Comparison of ENCODE assay signal across 15 cellular contexts in the genomic region with DNA sequence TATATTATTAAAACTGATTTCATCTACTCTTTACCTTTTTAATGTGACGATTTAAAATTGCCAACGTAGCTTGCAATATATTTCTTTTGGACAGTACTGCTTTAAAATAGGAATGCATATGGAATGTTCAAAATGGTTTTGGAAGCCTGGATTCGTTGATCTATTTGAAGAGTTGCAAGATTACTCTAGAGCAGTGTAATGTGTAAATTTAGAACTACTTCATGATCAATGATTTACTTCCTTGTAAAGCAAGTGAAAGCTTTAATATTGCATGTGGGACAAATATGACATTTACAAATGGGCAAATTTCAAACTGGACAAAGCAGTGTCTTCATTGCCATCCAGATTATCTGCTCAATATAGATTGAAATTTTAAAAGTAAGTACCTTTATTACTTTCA.
"Had no signal": no experiment of that assay in that cellular context is flagged by ENCODE, and none has a peak within 500 bp of the region (broad histone marks: within the 10 kb centered on the region; RNA-seq: fewer than 3 reads in every experiment).

No MANE protein-coding gene starts in this region.

- H3K36me3 ChIP-seq: ovary, sigmoid colon had no signal

- H3K27ac ChIP-seq: ovary, sigmoid colon, testis had no signal

- ATAC-seq: esophagus mucosa; left colon; stimulated activated naive CD8-positive, alpha-beta T cell treated with anti-CD3 and anti-CD28 coated beads, Interleukin-15, amount 100 ng/mL, for 72 hours; WTC11 had no signal

- H3K9me3 ChIP-seq: ovary, sigmoid colon, testis had no signal

- H3K36me3 Mint-ChIP-seq: WTC11 had no signal

- H3K27me3 Mint-ChIP-seq: activated CD4-positive, alpha-beta T cell treated with anti-CD3 and anti-CD28 coated beads, Interleukin-2, amount 10 ng/mL, durations not matched to agents 7 days and 5 days; activated naive CD8-positive, alpha-beta T cell treated with anti-CD3 and anti-CD28 coated beads for 36 hours; stimulated activated naive CD8-positive, alpha-beta T cell treated with anti-CD3 and anti-CD28 coated beads, Interleukin-15, amount 100 ng/mL, for 72 hours had no signal

- H3K4me1 ChIP-seq: sigmoid colon, testis had no signal

- H3K27me3 ChIP-seq: sigmoid colon, testis had no signal

- DNase-seq: activated CD4-positive, alpha-beta T cell treated with anti-CD3 and anti-CD28 coated beads, Interleukin-2, amount 10 ng/mL, durations not matched to agents 7 days and 5 days; activated CD8-positive, alpha-beta memory T cell treated with anti-CD3 and anti-CD28 coated beads for 24 hours; activated effector memory CD4-positive, alpha-beta T cell treated with anti-CD3 and anti-CD28 coated beads, Interleukin-2, amount 50 U/mL, for 16 hours; activated naive CD8-positive, alpha-beta T cell treated with anti-CD3 and anti-CD28 coated beads for 36 hours; anterior cingulate cortex; dermis blood vessel endothelial cell; left colon; mammary epithelial cell; ovary; sigmoid colon; stimulated activated CD4-positive, alpha-beta T cell treated with anti-CD3 and anti-CD28 coated beads, Interleukin-2, amount 100 ng/mL, for 24 hours; stimulated activated naive CD8-positive, alpha-beta T cell treated with anti-CD3 and anti-CD28 coated beads, Interleukin-15, amount 100 ng/mL, for 72 hours; testis had no signal

- H3K4me3 ChIP-seq: ovary, sigmoid colon, testis had no signal

- H3K27ac Mint-ChIP-seq: activated CD4-positive, alpha-beta T cell treated with anti-CD3 and anti-CD28 coated beads, Interleukin-2, amount 10 ng/mL, durations not matched to agents 7 days and 5 days; activated naive CD8-positive, alpha-beta T cell treated with anti-CD3 and anti-CD28 coated beads for 36 hours; stimulated activated naive CD8-positive, alpha-beta T cell treated with anti-CD3 and anti-CD28 coated beads, Interleukin-15, amount 100 ng/mL, for 72 hours; WTC11 had no signal

- H3K4me3 Mint-ChIP-seq: activated CD4-positive, alpha-beta T cell treated with anti-CD3 and anti-CD28 coated beads, Interleukin-2, amount 10 ng/mL, durations not matched to agents 7 days and 5 days; activated naive CD8-positive, alpha-beta T cell treated with anti-CD3 and anti-CD28 coated beads for 36 hours; stimulated activated naive CD8-positive, alpha-beta T cell treated with anti-CD3 and anti-CD28 coated beads, Interleukin-15, amount 100 ng/mL, for 72 hours; WTC11 had no signal

- H3K9me3 Mint-ChIP-seq: stimulated activated naive CD8-positive, alpha-beta T cell treated with anti-CD3 and anti-CD28 coated beads, Interleukin-15, amount 100 ng/mL, for 72 hours; WTC11 had no signal
